Comparison of ENCODE assay signal across 8 cellular contexts in genomic region chr20:36575066-36575743, GRCh38. TPM values are rescaled to one million over a fixed set of nuclear protein-coding genes. Genes with fewer than 3 reads are reported as not detected.
DNase-seq lines count a peak whose midpoint lies in the region; ATAC-seq and TF ChIP-seq lines count a peak whose summit lies in the region.

No MANE protein-coding gene starts in this region.

- H3K18ac ChIP-seq in mesendoderm (ENCODE audit: low read length), result peak overlapping the region; percentile 99

- H2AK5ac ChIP-seq in mesendoderm (ENCODE audit: low read length), result no peak overlapping the region

- H3K79me1 ChIP-seq in mesendoderm (ENCODE audit: low read length), result peaks cover 11% of the 10 kb centered on the region

- no peak overlapping the region for H2BK120ac ChIP-seq in mesendoderm (ENCODE audit: low read depth, low read length)

- ATAC-seq in effector memory CD8-positive, alpha-beta T cell (replicated peaks), result no peak
- ATAC-seq in GM19395 (IDR thresholded peaks at IDR 0.05; ENCODE audit: unreplicated experiment), result no peak
- no peak for ATAC-seq in activated CD4-positive, CD25-positive, alpha-beta regulatory T cell treated with anti-CD3 and anti-CD28 coated beads, Interleukin-2, amount 50 U/mL, for 24 hours

- peaks cover 29 to 33% of the 10 kb centered on the region in 2 donors for H3K4me1 Mint-ChIP-seq in effector memory CD8-positive, alpha-beta T cell (ENCODE audit: low read depth in 2 of 2)
- H3K4me1 Mint-ChIP-seq in type B pancreatic cell (ENCODE audit: unreplicated experiment), result peaks cover 30% of the 10 kb centered on the region

- peak overlapping the region; percentile 2 for H3K4ac ChIP-seq in mesendoderm (ENCODE audit: low read depth, low read length)

- H3K4me3 ChIP-seq in KMS-11 (IDR thresholded peaks at IDR 0.05; ENCODE audit: insufficient read depth, low read depth, low read length) (peak overlapping the region; percentile 55), mesendoderm (ENCODE audit: low read length) (peak overlapping the region; percentile 82)

- no peak overlapping the region for H2BK5ac ChIP-seq in mesendoderm (ENCODE audit: low read length)

- H4K20me1 ChIP-seq in KMS-11 (ENCODE audit: insufficient read depth), result peaks cover 21% of the 10 kb centered on the region

- H3K23ac ChIP-seq in mesendoderm (ENCODE audit: low read length), result no peak overlapping the region

- peak overlapping the region; percentile 88 for H3K9ac ChIP-seq in ES-I3 (ENCODE audit: low read depth, low read length)
- H3K9ac ChIP-seq in KMS-11, result peak overlapping the region; percentile 100
- H3K9ac ChIP-seq in mesendoderm (ENCODE audit: low read length), result peak overlapping the region; percentile 90

- H3K9me3 ChIP-seq in ES-I3 (ENCODE audit: control insufficient read depth, insufficient read depth, low read length), result no peaks in the 10 kb centered on the region

- peak overlapping the region; percentile 60; the same call in 1 of the 2 replicates for H2AFZ ChIP-seq in KMS-11 (ENCODE audit: low read depth)

- no peaks in the 10 kb centered on the region for H3K27me3 ChIP-seq in KMS-11 (ENCODE audit: insufficient read depth, low read depth)
- H3K27me3 ChIP-seq in mesendoderm (ENCODE audit: insufficient read depth, low read length, poor library complexity), result no peaks in the 10 kb centered on the region

- H3K4me1 ChIP-seq in ES-I3 (ENCODE audit: insufficient read depth, low read length) (peaks cover 14% of the 10 kb centered on the region; the same call in 1 of the 2 replicates), KMS-11 (ENCODE audit: low read depth, poor library complexity, severe bottlenecking) (peaks cover 34% of the 10 kb centered on the region), mesendoderm (ENCODE audit: control insufficient read depth, low read depth, low read length) (peaks cover 5% of the 10 kb centered on the region)

- H4K8ac ChIP-seq in mesendoderm (ENCODE audit: low read depth, low read length), result no peak overlapping the region

- H3K56ac ChIP-seq in mesendoderm (ENCODE audit: low read length), result peak overlapping the region; percentile 93

- no CpG with 5 or more reads among the region's 20 CpGs for WGBS in mesendoderm (ENCODE audit: extremely low coverage, insufficient coverage, low lambda C conversion rate)

- no peak overlapping the region for H2BK15ac ChIP-seq in mesendoderm (replicated peaks; ENCODE audit: low read depth)

- H3K79me2 ChIP-seq in KMS-11 (ENCODE audit: insufficient read depth, low read depth), result peaks cover 52% of the 10 kb centered on the region
- H3K79me2 ChIP-seq in mesendoderm (ENCODE audit: control insufficient read depth, insufficient read depth, low read length), result peaks cover 39% of the 10 kb centered on the region

- no peak overlapping the region for H4K5ac ChIP-seq in mesendoderm (ENCODE audit: low read length)

- TF ChIP-seq POLR2A in Raji (IDR thresholded peaks at IDR 0.05; ENCODE audit: insufficient read depth, low read depth, low read length), result 0 out of 2 replicates have a peak, but pooled peaks have one; percentile 37

- H3K4me3 Mint-ChIP-seq in effector memory CD8-positive, alpha-beta T cell, result peak overlapping the region; percentile 80 to 87
- peak overlapping the region; percentile 94 for H3K4me3 Mint-ChIP-seq in type B pancreatic cell

- TF ChIP-seq CTCF in KMS-11 (conservative IDR thresholded peaks at IDR 0.05; ENCODE audit: low read depth, low read length) (no peak; the same call in 1 of the 2 replicates), type B pancreatic cell (conservative IDR thresholded peaks at IDR 0.05) (peak; percentile 18)

- H3K4me2 ChIP-seq in KMS-11 (peak overlapping the region; percentile 71), mesendoderm (ENCODE audit: low read length) (peak overlapping the region; percentile 97)

- H3K27me3 Mint-ChIP-seq in effector memory CD8-positive, alpha-beta T cell, result no peaks in the 10 kb centered on the region
- no peaks in the 10 kb centered on the region for H3K27me3 Mint-ChIP-seq in type B pancreatic cell

- DNase-seq in effector memory CD8-positive, alpha-beta T cell, result peak in 1 of 3 experiments; percentile 7
- peak; percentile 82 for DNase-seq in mesendoderm
- no peak for DNase-seq in type B pancreatic cell (ENCODE audit: extremely low spot score, unreplicated experiment)

- H3K9me3 Mint-ChIP-seq in effector memory CD8-positive, alpha-beta T cell, result no peaks in the 10 kb centered on the region
- H3K9me3 Mint-ChIP-seq in type B pancreatic cell, result no peaks in the 10 kb centered on the region

- peaks cover 39% of the 10 kb centered on the region for H3K36me3 Mint-ChIP-seq in effector memory CD8-positive, alpha-beta T cell (ENCODE audit: insufficient read depth)
- H3K36me3 Mint-ChIP-seq in type B pancreatic cell, result peaks cover 4% of the 10 kb centered on the region

- H3K36me3 ChIP-seq in ES-I3 (ENCODE audit: insufficient read depth, low read length) (no peaks in the 10 kb centered on the region; the same call in 1 of the 2 replicates), KMS-11 (ENCODE audit: insufficient read depth) (no peaks in the 10 kb centered on the region), mesendoderm (ENCODE audit: control insufficient read depth, insufficient read depth, low read length) (peaks cover 5% of the 10 kb centered on the region)

- peak overlapping the region; percentile 89 for H3K27ac ChIP-seq in KMS-11
- peak overlapping the region; percentile 84 for H3K27ac ChIP-seq in mesendoderm (ENCODE audit: low read depth, low read length)

- H3K27ac Mint-ChIP-seq in effector memory CD8-positive, alpha-beta T cell, result peak overlapping the region; percentile 89 to 95
- H3K27ac Mint-ChIP-seq in type B pancreatic cell, result peak overlapping the region; percentile 95

RNA-seq across cellular contexts. Expression of gene TGIF2, which starts 1.8 kb away (rescaled TPM):
- 68.5 TPM for polyA plus RNA-seq in mesendoderm (2013, experiment 1 of 2)
- 65.7 TPM for polyA plus RNA-seq in mesendoderm (2013, experiment 2 of 2)
- 26.9 and 43.5 TPM in 2 replicates for total RNA-seq in type B pancreatic cell (ENCODE audit: low replicate concordance)

RNA-seq across cellular contexts. Expression of gene RAB5IF, which starts 30.4 kb away (rescaled TPM):
- 152 TPM for polyA plus RNA-seq in mesendoderm (2013, experiment 1 of 2)
- polyA plus RNA-seq in mesendoderm (2013, experiment 2 of 2), result 148 TPM
- total RNA-seq in type B pancreatic cell (ENCODE audit: low replicate concordance), result 85.8 and 122 TPM in 2 replicates

RNA-seq across cellular contexts. Expression of gene MYL9, which starts 33.9 kb away (rescaled TPM):
- polyA plus RNA-seq in mesendoderm (2013, experiment 1 of 2), result 265 TPM
- 287 TPM for polyA plus RNA-seq in mesendoderm (2013, experiment 2 of 2)
- total RNA-seq in type B pancreatic cell (ENCODE audit: low replicate concordance), result 55.1 and 59.0 TPM in 2 replicates
